Comparison of ENCODE assay signal across 19 cellular contexts in the genomic region with DNA sequence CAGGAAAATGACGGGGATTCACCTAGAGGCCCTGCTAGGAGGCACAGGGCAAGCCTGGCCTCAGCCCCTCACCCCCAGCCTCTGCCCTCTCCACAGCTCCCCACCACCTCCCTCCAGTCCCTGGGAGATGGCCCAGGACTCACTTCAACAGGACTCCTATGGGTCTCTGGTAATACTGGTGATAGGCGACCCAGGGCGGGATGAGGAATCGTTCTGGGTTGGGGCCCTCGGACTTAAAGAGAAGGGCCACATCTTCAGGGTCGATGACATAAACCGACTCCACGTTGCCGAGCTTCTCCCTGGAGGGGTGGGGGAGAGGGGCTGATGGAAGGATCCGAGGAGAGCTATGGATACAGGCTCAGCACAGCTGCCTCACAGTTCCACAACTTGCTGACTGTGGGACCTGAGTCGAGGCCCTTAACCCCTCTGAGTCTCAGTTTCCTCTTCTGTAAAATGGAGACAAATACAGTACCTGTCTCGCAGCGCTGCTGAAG. TPM values are rescaled to one million over a fixed set of nuclear protein-coding genes. Genes with fewer than 3 reads are reported as not detected.
DNase-seq lines count a peak whose midpoint lies in the region; ATAC-seq and TF ChIP-seq lines count a peak whose summit lies in the region.
"Had no signal": no experiment of that assay in that cellular context is flagged by ENCODE, and none has a peak within 500 bp of the region (broad histone marks: within the 10 kb centered on the region; RNA-seq: fewer than 3 reads in every experiment).

No MANE protein-coding gene starts in this region.

- peak; percentile 8 for DNase-seq in activated CD4-positive, CD25-positive, alpha-beta regulatory T cell treated with anti-CD3 and anti-CD28 coated beads, Interleukin-2, amount 50 U/mL, for 72 hours
- no peak for DNase-seq in activated CD4-positive, CD25-positive, alpha-beta regulatory T cell (lab: John Stamatoyannopoulos, UW)
- peak; percentile 7 for DNase-seq in WTC11 (ENCODE audit: low spot score)
- DNase-seq in lower lobe of right lung = peak; percentile 23
- DNase-seq in posterior vena cava (ENCODE audit: low spot score) = peak; percentile 62
- DNase-seq in WERI-Rb-1 = no peak
- DNase-seq: Caco-2; CD4-positive, CD25-positive, alpha-beta regulatory T cell; CD8-positive, alpha-beta T cell; DMS153; DND-41; GOT3; HFFc6 had no signal

- CTCF ChIA-PET in WTC11 (lab: Charles Lee) = interaction anchor here (0.6 to 0.8 kb wide), 2 partner anchors 27 to 34 kb away, joined by 3 read pairs; no protein-coding TSS in a partner anchor

- peaks cover 7% of the 10 kb centered on the region for H3K27me3 ChIP-seq in lower lobe of right lung (ENCODE audit: low read depth)
- no peaks in the 10 kb centered on the region for H3K27me3 ChIP-seq in WERI-Rb-1 (ENCODE audit: insufficient read depth, low read depth, severe bottlenecking)
- H3K27me3 ChIP-seq: BLaER1 had no signal

- H3K9me3 Mint-ChIP-seq in WTC11 = peaks cover 4% of the 10 kb centered on the region
- H3K9me3 Mint-ChIP-seq: CD4-positive, CD25-positive, alpha-beta regulatory T cell; CD8-positive, alpha-beta T cell; HFFc6 had no signal

- peaks cover 4% of the 10 kb centered on the region for H3K36me3 Mint-ChIP-seq in WTC11
- H3K36me3 Mint-ChIP-seq: CD4-positive, CD25-positive, alpha-beta regulatory T cell; CD8-positive, alpha-beta T cell had no signal

- H3K4me1 ChIP-seq in lower lobe of right lung = no peaks in the 10 kb centered on the region
- H3K4me1 ChIP-seq: BLaER1, Caco-2 had no signal

- H3K36me3 ChIP-seq in lower lobe of right lung (no peaks in the 10 kb centered on the region), WERI-Rb-1 (no peaks in the 10 kb centered on the region)
- H3K36me3 ChIP-seq: BLaER1, HAP-1 had no signal

- ATAC-seq in WTC11 (no peak), lower lobe of right lung (peak in 1 of 2 donors; percentile 12), HG02852 (IDR thresholded peaks at IDR 0.05; ENCODE audit: unreplicated experiment) (no peak)
- ATAC-seq: CD8-positive, alpha-beta T cell had no signal

- H3K27me3 Mint-ChIP-seq in WTC11 (ENCODE audit: low read depth) = peaks cover 3% of the 10 kb centered on the region; the same call in 1 of the 2 replicates

- H3K27ac ChIP-seq in lower lobe of right lung (no peak overlapping the region), WERI-Rb-1 (no peak overlapping the region)
- H3K27ac ChIP-seq: 22Rv1, BLaER1, C4-2B had no signal

- H3K4me1 Mint-ChIP-seq in WTC11 = peaks cover 28% of the 10 kb centered on the region
- H3K4me1 Mint-ChIP-seq: B cell had no signal

- TF ChIP-seq CTCF in WTC11 (IDR thresholded peaks at IDR 0.05) = no peak
- TF ChIP-seq CTCF in lower lobe of right lung (IDR thresholded peaks at IDR 0.05) = no peak
- TF ChIP-seq CTCF in WERI-Rb-1 (IDR thresholded peaks at IDR 0.05; ENCODE audit: low read depth, low read length) = no peak

- POLR2A ChIA-PET in WTC11 (lab: Charles Lee) = no interaction called here

- no peak overlapping the region for H3K27ac Mint-ChIP-seq in WTC11
- H3K27ac Mint-ChIP-seq: B cell; CD4-positive, CD25-positive, alpha-beta regulatory T cell; CD8-positive, alpha-beta T cell; HFFc6 had no signal

- H3K4me3 Mint-ChIP-seq in WTC11 = no peak overlapping the region
- H3K4me3 Mint-ChIP-seq: B cell; CD4-positive, CD25-positive, alpha-beta regulatory T cell; CD8-positive, alpha-beta T cell; HFFc6 had no signal

- intact Hi-C loops in lower lobe of right lung (cut with DNase I) (no loop called here), posterior vena cava (cut with DNase I) (no loop called here)

- H3K4me3 ChIP-seq in lower lobe of right lung (no peak overlapping the region), WERI-Rb-1 (ENCODE audit: low read depth, low read length) (no peak overlapping the region)
- H3K4me3 ChIP-seq: BLaER1, HAP-1 had no signal

- H3K9me3 ChIP-seq in lower lobe of right lung (no peaks in the 10 kb centered on the region), WERI-Rb-1 (ENCODE audit: severe bottlenecking) (no peaks in the 10 kb centered on the region)
- H3K9me3 ChIP-seq: BLaER1, Caco-2, HAP-1 had no signal

TF ChIP-seq in WTC11, 78 proteins besides CTCF, POLR2A, EP300 and RAD21:
- TF ChIP-seq, protein P1, sequence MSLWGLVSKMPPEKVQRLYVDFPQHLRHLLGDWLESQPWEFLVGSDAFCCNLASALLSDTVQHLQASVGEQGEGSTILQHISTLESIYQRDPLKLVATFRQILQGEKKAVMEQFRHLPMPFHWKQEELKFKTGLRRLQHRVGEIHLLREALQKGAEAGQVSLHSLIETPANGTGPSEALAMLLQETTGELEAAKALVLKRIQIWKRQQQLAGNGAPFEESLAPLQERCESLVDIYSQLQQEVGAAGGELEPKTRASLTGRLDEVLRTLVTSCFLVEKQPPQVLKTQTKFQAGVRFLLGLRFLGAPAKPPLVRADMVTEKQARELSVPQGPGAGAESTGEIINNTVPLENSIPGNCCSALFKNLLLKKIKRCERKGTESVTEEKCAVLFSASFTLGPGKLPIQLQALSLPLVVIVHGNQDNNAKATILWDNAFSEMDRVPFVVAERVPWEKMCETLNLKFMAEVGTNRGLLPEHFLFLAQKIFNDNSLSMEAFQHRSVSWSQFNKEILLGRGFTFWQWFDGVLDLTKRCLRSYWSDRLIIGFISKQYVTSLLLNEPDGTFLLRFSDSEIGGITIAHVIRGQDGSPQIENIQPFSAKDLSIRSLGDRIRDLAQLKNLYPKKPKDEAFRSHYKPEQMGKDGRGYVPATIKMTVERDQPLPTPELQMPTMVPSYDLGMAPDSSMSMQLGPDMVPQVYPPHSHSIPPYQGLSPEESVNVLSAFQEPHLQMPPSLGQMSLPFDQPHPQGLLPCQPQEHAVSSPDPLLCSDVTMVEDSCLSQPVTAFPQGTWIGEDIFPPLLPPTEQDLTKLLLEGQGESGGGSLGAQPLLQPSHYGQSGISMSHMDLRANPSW (CRISPR knock-in tag; conservative IDR thresholded peaks at IDR 0.05; ENCODE audit: low read depth) = no peak
- TF ChIP-seq, protein P2, sequence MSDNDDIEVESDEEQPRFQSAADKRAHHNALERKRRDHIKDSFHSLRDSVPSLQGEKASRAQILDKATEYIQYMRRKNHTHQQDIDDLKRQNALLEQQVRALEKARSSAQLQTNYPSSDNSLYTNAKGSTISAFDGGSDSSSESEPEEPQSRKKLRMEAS (CRISPR knock-in tag; IDR thresholded peaks at IDR 0.05) = no peak
- TF ChIP-seq NFYB (CRISPR knock-in tag; conservative IDR thresholded peaks at IDR 0.05; ENCODE audit: low read depth) (no peak), ZNF317 (CRISPR knock-in tag; IDR thresholded peaks at IDR 0.05; ENCODE audit: borderline replicate concordance, low read depth) (no peak), TEAD1 (CRISPR knock-in tag; IDR thresholded peaks at IDR 0.05) (no peak), EMX1 (CRISPR knock-in tag; IDR thresholded peaks at IDR 0.05) (no peak), TEAD4 (CRISPR knock-in tag; IDR thresholded peaks at IDR 0.05) (no peak)
- TF ChIP-seq, protein P3, sequence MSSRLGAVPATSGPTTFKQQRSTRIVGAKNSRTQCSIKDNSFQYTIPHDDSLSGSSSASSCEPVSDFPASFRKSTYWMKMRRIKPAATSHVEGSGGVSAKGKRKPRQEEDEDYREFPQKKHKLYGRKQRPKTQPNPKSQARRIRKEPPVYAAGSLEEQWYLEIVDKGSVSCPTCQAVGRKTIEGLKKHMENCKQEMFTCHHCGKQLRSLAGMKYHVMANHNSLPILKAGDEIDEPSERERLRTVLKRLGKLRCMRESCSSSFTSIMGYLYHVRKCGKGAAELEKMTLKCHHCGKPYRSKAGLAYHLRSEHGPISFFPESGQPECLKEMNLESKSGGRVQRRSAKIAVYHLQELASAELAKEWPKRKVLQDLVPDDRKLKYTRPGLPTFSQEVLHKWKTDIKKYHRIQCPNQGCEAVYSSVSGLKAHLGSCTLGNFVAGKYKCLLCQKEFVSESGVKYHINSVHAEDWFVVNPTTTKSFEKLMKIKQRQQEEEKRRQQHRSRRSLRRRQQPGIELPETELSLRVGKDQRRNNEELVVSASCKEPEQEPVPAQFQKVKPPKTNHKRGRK (CRISPR knock-in tag; IDR thresholded peaks at IDR 0.05; ENCODE audit: borderline replicate concordance) = no peak
- TF ChIP-seq, protein P4, sequence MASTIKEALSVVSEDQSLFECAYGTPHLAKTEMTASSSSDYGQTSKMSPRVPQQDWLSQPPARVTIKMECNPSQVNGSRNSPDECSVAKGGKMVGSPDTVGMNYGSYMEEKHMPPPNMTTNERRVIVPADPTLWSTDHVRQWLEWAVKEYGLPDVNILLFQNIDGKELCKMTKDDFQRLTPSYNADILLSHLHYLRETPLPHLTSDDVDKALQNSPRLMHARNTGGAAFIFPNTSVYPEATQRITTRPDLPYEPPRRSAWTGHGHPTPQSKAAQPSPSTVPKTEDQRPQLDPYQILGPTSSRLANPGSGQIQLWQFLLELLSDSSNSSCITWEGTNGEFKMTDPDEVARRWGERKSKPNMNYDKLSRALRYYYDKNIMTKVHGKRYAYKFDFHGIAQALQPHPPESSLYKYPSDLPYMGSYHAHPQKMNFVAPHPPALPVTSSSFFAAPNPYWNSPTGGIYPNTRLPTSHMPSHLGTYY (CRISPR knock-in tag; IDR thresholded peaks at IDR 0.05) = no peak
TF ChIP-seq in WTC11: peak in this region for 0.

RNA-seq across cellular contexts. Expression of a gene that starts 19.6 kb away (rescaled TPM):
- 3.4 to 4.1 TPM (median 3.8 TPM) in 3 replicates for total RNA-seq in WTC11 (2021)
- 0.59 TPM for total RNA-seq in lower lobe of right lung
- total RNA-seq in posterior vena cava = 1 to 10 TPM in 1 of 2 donors, under 1 TPM in 1; 0.71 to 1.2 TPM
- total RNA-seq: B cell; Caco-2; CD4-positive, CD25-positive, alpha-beta regulatory T cell; CD8-positive, alpha-beta T cell had no signal

Comparison
In these comparisons a context has a peak if more than half of its experiments do, and no peak if none do; other contexts are left out.
1. DNase-seq: peak in activated CD4-positive, CD25-positive, alpha-beta regulatory T cell treated with anti-CD3 and anti-CD28 coated beads, Interleukin-2, amount 50 U/mL, for 72 hours (single experiment), WTC11 (single experiment), lower lobe of right lung (single experiment) and posterior vena cava (single experiment); none in activated CD4-positive, CD25-positive, alpha-beta regulatory T cell (0 of 4) and WERI-Rb-1 (single experiment).